Comparison of ENCODE assay signal across 12 cellular contexts in genomic region chr10:67224553-67224952, GRCh38.
"Had no signal": no experiment of that assay in that cellular context is flagged by ENCODE, and none has a peak within 500 bp of the region (broad histone marks: within the 10 kb centered on the region; RNA-seq: fewer than 3 reads in every experiment).

No MANE protein-coding gene starts in this region.

- H3K4me2 ChIP-seq: hepatocyte, smooth muscle cell had no signal

- H3K4me3 ChIP-seq: coronary artery, hepatocyte, mucosa of descending colon, smooth muscle cell had no signal

- H3K4me1 Mint-ChIP-seq: naive thymus-derived CD8-positive, alpha-beta T cell had no signal

- H3K27ac ChIP-seq: coronary artery, hepatocyte had no signal

- H3K27ac Mint-ChIP-seq: naive thymus-derived CD8-positive, alpha-beta T cell had no signal

- ATAC-seq: esophagus mucosa; mucosa of descending colon; naive thymus-derived CD8-positive, alpha-beta T cell had no signal

- H2AFZ ChIP-seq: hepatocyte had no signal

- H3K9me3 ChIP-seq: mucosa of descending colon had no signal

- H3K27me3 ChIP-seq: hepatocyte had no signal

- DNase-seq: central memory CD4-positive, alpha-beta T cell; effector CD4-positive, alpha-beta T cell; glutamatergic neuron; mucosa of descending colon; naive thymus-derived CD8-positive, alpha-beta T cell; stimulated activated CD4-positive, alpha-beta T cell treated with anti-CD3 and anti-CD28 coated beads, Interleukin-2, amount 100 ng/mL, for 48 hours; stimulated activated naive CD4-positive, alpha-beta T cell treated with Interleukin-2 at 50 U/mL for 16 hours; trophoblast cell had no signal

- H3K4me3 Mint-ChIP-seq: naive thymus-derived CD8-positive, alpha-beta T cell had no signal
